ENCODE assay signal across 1 cellular context in the genomic region with DNA sequence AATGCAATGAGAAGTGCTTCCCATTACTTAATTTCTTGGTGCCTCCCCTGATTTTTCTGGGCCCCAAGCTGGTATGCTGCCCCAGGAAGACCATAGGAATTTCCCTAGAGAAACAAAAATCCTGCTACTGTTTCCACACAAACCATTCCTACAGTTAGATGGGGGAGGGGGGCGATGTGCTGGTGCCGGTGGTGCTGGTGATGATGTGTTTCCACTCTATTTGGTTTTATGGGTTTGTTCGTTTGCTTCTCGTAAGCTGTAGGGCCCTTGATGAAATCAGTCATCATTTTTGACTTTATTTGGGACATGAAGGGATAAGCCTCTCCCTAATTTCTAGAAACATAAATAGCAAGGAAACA.
TF ChIP-seq lines count a peak whose summit lies in the region.

No MANE protein-coding gene starts in this region.

TF ChIP-seq in GM23338, 12 proteins besides CTCF, POLR2A, EP300 and RAD21 (continued from another document):
- no peak for TF ChIP-seq EZH2phosphoT487 (IDR thresholded peaks at IDR 0.05; ENCODE audit: unreplicated experiment)
